ENCODE assay signal across 1 cellular context in the genomic region with DNA sequence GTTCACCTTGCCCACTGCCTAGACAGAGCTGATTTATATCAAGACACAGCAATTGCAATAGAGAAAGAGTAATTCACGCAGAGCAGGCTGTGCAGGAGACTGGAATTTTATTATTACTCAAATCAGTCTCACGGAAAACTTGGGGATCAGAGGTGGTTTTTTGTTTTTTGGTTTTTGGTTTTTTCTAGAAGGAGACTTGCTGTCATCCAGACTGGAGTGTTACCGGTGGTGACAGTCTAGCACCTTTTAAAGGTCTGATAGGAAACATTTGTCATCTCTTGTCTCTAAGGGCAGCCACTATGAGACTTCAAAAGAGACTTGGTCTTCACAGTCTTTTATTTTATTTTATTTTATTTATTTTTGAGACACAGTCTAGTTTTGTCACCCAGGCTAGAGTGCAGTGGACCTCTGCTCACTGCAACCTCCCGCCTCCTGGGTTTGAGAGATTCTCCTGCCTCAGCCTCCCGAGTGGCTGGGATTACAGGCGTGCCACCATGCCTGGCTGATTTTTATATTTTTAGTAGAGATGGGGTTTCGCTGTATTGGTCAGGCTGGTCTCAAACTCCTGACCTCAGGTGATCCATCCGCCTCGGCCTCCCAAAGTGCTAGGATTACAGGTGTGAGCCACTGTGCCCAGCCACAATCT.
TF ChIP-seq lines count a peak whose summit lies in the region.

No MANE protein-coding gene starts in this region.

TF ChIP-seq in GM23338, 12 proteins besides CTCF, POLR2A, EP300 and RAD21 (continued from another document):
- TF ChIP-seq REST (IDR thresholded peaks at IDR 0.05; ENCODE audit: unreplicated experiment), result no peak
- TF ChIP-seq EZH2phosphoT487 (IDR thresholded peaks at IDR 0.05; ENCODE audit: unreplicated experiment), result no peak
- no peak for TF ChIP-seq ZNF331 (CRISPR knock-in tag; IDR thresholded peaks at IDR 0.05; ENCODE audit: low read depth)
- no peak for TF ChIP-seq ETS1 (IDR thresholded peaks at IDR 0.05)
- no peak for TF ChIP-seq EZH2 (IDR thresholded peaks at IDR 0.05; ENCODE audit: low read depth, unreplicated experiment)
- no peak for TF ChIP-seq ZNF462 (CRISPR knock-in tag; IDR thresholded peaks at IDR 0.05)
- TF ChIP-seq CREB1 (CRISPR knock-in tag; IDR thresholded peaks at IDR 0.05; ENCODE audit: low read depth), result no peak
- TF ChIP-seq STAT1 (IDR thresholded peaks at IDR 0.05; ENCODE audit: unreplicated experiment), result no peak
- no peak for TF ChIP-seq POLR2AphosphoS5 (IDR thresholded peaks at IDR 0.05; ENCODE audit: low read depth)
